8 cellular contexts compared by ENCODE assay signal in the genomic region with DNA sequence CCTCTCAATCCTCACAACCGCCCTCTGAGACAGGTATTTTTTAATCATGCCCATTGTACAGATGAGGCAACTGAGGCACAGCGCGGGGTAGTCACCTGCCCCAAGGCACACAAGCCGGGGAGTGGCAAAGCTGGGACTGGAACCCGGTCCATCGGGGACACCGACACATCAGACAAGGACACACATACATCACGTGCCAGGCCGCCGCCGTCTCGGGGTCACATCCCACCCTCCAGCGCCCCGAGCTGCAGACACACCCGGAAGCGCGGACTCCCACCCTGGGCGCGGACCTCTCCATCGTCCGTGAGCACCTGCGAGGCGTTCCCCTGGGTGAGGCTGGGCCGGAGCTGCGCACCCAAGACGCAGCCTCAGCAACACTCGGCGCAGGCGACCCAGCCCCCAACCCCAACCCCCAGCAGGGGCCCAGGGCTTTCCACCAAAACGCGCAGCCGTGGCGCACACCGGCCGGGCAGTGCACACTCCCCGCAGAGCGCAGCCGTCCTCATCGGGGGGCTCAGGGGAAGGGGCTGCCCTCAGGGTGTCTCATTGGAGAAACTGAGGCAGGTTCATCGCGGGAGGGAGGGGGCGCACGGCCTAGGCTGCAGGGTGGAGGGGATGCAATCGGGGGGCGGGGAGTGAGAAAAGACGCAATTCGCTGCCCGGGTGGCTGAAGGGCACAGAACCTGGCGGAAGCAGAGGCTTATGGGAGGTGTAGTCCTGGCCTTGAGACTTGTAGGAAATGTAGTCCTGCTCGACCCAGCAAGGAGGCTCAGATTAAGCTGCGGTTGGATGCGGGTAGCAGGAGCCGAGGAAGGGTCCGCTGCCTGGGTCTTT. TPM values are rescaled to one million over a fixed set of nuclear protein-coding genes. Genes with fewer than 3 reads are reported as not detected.
DNase-seq lines count a peak whose midpoint lies in the region; ATAC-seq and TF ChIP-seq lines count a peak whose summit lies in the region.

No MANE protein-coding gene starts in this region.

- peak; percentile 49 for ATAC-seq in HG02678 (IDR thresholded peaks at IDR 0.05; ENCODE audit: unreplicated experiment)

- DNase-seq in Calu3 (peak; percentile 77), NCI-H526 treated with DMSO at 0.1 percent for 48 hours (lab: John Stamatoyannopoulos, UW) (peak; percentile 58), lung microvascular endothelial cell (ENCODE audit: low read depth in 2 of 2) (peak; percentile 53 to 69), osteocyte (ENCODE audit: extremely low spot score, unreplicated experiment) (no peak)
- DNase-seq in activated CD4-positive, alpha-beta T cell treated with anti-CD3 and anti-CD28 coated beads, Interleukin-2, amount 50 U/mL, for 24 hours (ENCODE audit: low read depth in 1 of 2, low spot score in 1 of 2): peak; percentile 48 to 69
- DNase-seq in effector CD4-positive, alpha-beta T cell: peak; percentile 71
- peak; percentile 48 for DNase-seq in stimulated activated CD8-positive, alpha-beta memory T cell treated with anti-CD3 and anti-CD28 coated beads, Interleukin-12 subunit alpha, Interleukin-12 subunit beta, amount 100 ng/mL, for 4 hours (ENCODE audit: low read depth)

- H3K4me1 Mint-ChIP-seq in Calu3 (ENCODE audit: low read depth, unreplicated experiment) (peaks cover 17% of the 10 kb centered on the region), osteocyte (ENCODE audit: unreplicated experiment) (peaks cover 10% of the 10 kb centered on the region)

- CTCF ChIA-PET in Calu3 (lab: Charles Lee): interaction anchor here (0.5 to 0.6 kb wide), 2 partner anchors 27 to 150 kb away, joined by 3 read pairs; partner anchors contain the start of genes SYNGR4 and TMEM143

- no peaks in the 10 kb centered on the region for H3K27me3 Mint-ChIP-seq in Calu3 (ENCODE audit: unreplicated experiment)
- H3K27me3 Mint-ChIP-seq in osteocyte (ENCODE audit: unreplicated experiment): peaks cover 13% of the 10 kb centered on the region

- H3K9me3 Mint-ChIP-seq in Calu3 (ENCODE audit: low read depth, unreplicated experiment) (no peaks in the 10 kb centered on the region), osteocyte (ENCODE audit: unreplicated experiment) (no peaks in the 10 kb centered on the region)

- H3K36me3 Mint-ChIP-seq in Calu3 (ENCODE audit: insufficient read depth, unreplicated experiment) (peaks cover 9% of the 10 kb centered on the region), osteocyte (ENCODE audit: unreplicated experiment) (no peaks in the 10 kb centered on the region)

- intact Hi-C loops in Calu3 (cut with micrococcal nuclease; ENCODE audit: unreplicated experiment): no loop called here

- no TSS peak for BruUV-seq in Calu3 (replicated peaks; lab: Mats Ljungman, UMichigan)

- no peak overlapping the region for H3K27ac Mint-ChIP-seq in Calu3 (ENCODE audit: unreplicated experiment)
- H3K27ac Mint-ChIP-seq in osteocyte (ENCODE audit: unreplicated experiment): no peak overlapping the region

- H3K4me3 Mint-ChIP-seq in Calu3 (ENCODE audit: low read depth, unreplicated experiment) (no peak overlapping the region), osteocyte (ENCODE audit: unreplicated experiment) (no peak overlapping the region)

- TF ChIP-seq CTCF in Calu3 (IDR thresholded peaks at IDR 0.05; ENCODE audit: unreplicated experiment): no peak
- TF ChIP-seq CTCF in osteocyte (IDR thresholded peaks at IDR 0.05): no peak

RNA-seq across cellular contexts. Expression of gene LMTK3, which starts 1.9 kb away (rescaled TPM):
- total RNA-seq in Calu3 (2022) (1.0 and 2.4 TPM in 2 replicates), lung microvascular endothelial cell (under 0.01 TPM in 1 of 2 replicates, not detected in the other), osteocyte (0.32 and 0.39 TPM in 2 replicates)

RNA-seq across cellular contexts. Expression of gene SULT2B1, which starts 38.5 kb away (rescaled TPM):
- total RNA-seq in Calu3 (2022): 0.64 TPM in 1 of 2 replicates, not detected in the other
- total RNA-seq in lung microvascular endothelial cell: not detected in 2 replicates
- not detected in 2 replicates for total RNA-seq in osteocyte

RNA-seq across cellular contexts. Expression of gene CYTH2, which starts 44.3 kb away (rescaled TPM):
- 98.1 and 109 TPM in 2 replicates for total RNA-seq in Calu3 (2022)
- 40.1 and 43.1 TPM in 2 replicates for total RNA-seq in lung microvascular endothelial cell
- 92.1 and 107 TPM in 2 replicates for total RNA-seq in osteocyte

RNA-seq across cellular contexts. Expression of gene KCNJ14, which starts 58.1 kb away (rescaled TPM):
- total RNA-seq in Calu3 (2022) (9.6 and 9.9 TPM in 2 replicates), lung microvascular endothelial cell (under 0.01 and 0.20 TPM in 2 replicates), osteocyte (0.86 and 1.6 TPM in 2 replicates)
